Comparison of ENCODE assay signal across 12 cellular contexts in genomic region chr1:54371936-54372385, GRCh38. TPM values are rescaled to one million over a fixed set of nuclear protein-coding genes. Genes with fewer than 3 reads are reported as not detected.
DNase-seq lines count a peak whose midpoint lies in the region; ATAC-seq and TF ChIP-seq lines count a peak whose summit lies in the region.
"Had no signal": no experiment of that assay in that cellular context is flagged by ENCODE, and none has a peak within 500 bp of the region (broad histone marks: within the 10 kb centered on the region; RNA-seq: fewer than 3 reads in every experiment).

No MANE protein-coding gene starts in this region.

- DNase-seq in SKM-1 treated with dmso at 0.1 percent for 144 hours (lab: John Stamatoyannopoulos, UW; ENCODE audit: unreplicated experiment) (peak; percentile 40), SKM-1 (lab: John Stamatoyannopoulos, UW; ENCODE audit: unreplicated experiment) (no peak), NOMO-1 (lab: John Stamatoyannopoulos, UW; ENCODE audit: unreplicated experiment in 2 of 2) (peak; percentile 8 to 25), glutamatergic neuron (no peak)
- DNase-seq in stimulated activated naive B cell treated with anti-CD40 and anti-IgM and Interleukin-4, amounts not matched to agents 10 μg/mL and 1 μg/mL and 100 μg/mL, for 72 hours: no peak
- DNase-seq: DMS 273 treated with DMSO at 0.1 percent for 48 hours, NCI-H1436 had no signal

- no peak for TF ChIP-seq CTCF in glutamatergic neuron (IDR thresholded peaks at IDR 0.05; ENCODE audit: partially characterized antibody, unreplicated experiment)

- ATAC-seq in stimulated activated naive B cell treated with anti-CD40 and anti-IgM and Interleukin-4, amounts not matched to agents 10 μg/mL and 1 μg/mL and 100 μg/mL, for 72 hours (replicated peaks): peak; percentile 21 to 37
- no peak for ATAC-seq in HG02870 (IDR thresholded peaks at IDR 0.05; ENCODE audit: unreplicated experiment)
- no peak for ATAC-seq in GM18868 (IDR thresholded peaks at IDR 0.05; ENCODE audit: unreplicated experiment)
- ATAC-seq in GM21528 (IDR thresholded peaks at IDR 0.05; ENCODE audit: low FRiP score, unreplicated experiment): no peak
- ATAC-seq: upper lobe of right lung had no signal

- H3K4me3 Mint-ChIP-seq in glutamatergic neuron (ENCODE audit: unreplicated experiment): no peak overlapping the region
- no peak overlapping the region for H3K4me3 Mint-ChIP-seq in stimulated activated naive B cell treated with anti-CD40 and anti-IgM and Interleukin-4, amounts not matched to agents 10 μg/mL and 1 μg/mL and 100 μg/mL, for 72 hours
- H3K4me3 Mint-ChIP-seq: T-helper 2 cell treated with Interferon-gamma antibody and Interleukin-4, amounts not matched to agents 5 μg/mL and 100 μg/mL, for 36 hours had no signal

- H3K36me3 Mint-ChIP-seq in glutamatergic neuron (ENCODE audit: unreplicated experiment): peaks cover 4% of the 10 kb centered on the region
- H3K36me3 Mint-ChIP-seq in stimulated activated naive B cell treated with anti-CD40 and anti-IgM and Interleukin-4, amounts not matched to agents 10 μg/mL and 1 μg/mL and 100 μg/mL, for 72 hours: peaks cover 0 to 4% of the 10 kb centered on the region in 2 donors

- peaks cover 86% of the 10 kb centered on the region for H3K4me1 Mint-ChIP-seq in glutamatergic neuron (ENCODE audit: low read depth, unreplicated experiment)
- H3K4me1 Mint-ChIP-seq in stimulated activated naive B cell treated with anti-CD40 and anti-IgM and Interleukin-4, amounts not matched to agents 10 μg/mL and 1 μg/mL and 100 μg/mL, for 72 hours: peaks cover 17 to 38% of the 10 kb centered on the region in 2 donors

- H3K27ac Mint-ChIP-seq in glutamatergic neuron (ENCODE audit: unreplicated experiment): peak overlapping the region; percentile 59
- H3K27ac Mint-ChIP-seq in stimulated activated naive B cell treated with anti-CD40 and anti-IgM and Interleukin-4, amounts not matched to agents 10 μg/mL and 1 μg/mL and 100 μg/mL, for 72 hours: no peak overlapping the region
- H3K27ac Mint-ChIP-seq: T-helper 2 cell treated with Interferon-gamma antibody and Interleukin-4, amounts not matched to agents 5 μg/mL and 100 μg/mL, for 36 hours had no signal

- H3K9me3 Mint-ChIP-seq in glutamatergic neuron (ENCODE audit: unreplicated experiment): peaks cover 32% of the 10 kb centered on the region
- no peaks in the 10 kb centered on the region for H3K9me3 Mint-ChIP-seq in stimulated activated naive B cell treated with anti-CD40 and anti-IgM and Interleukin-4, amounts not matched to agents 10 μg/mL and 1 μg/mL and 100 μg/mL, for 72 hours
- H3K9me3 Mint-ChIP-seq: T-helper 2 cell treated with Interferon-gamma antibody and Interleukin-4, amounts not matched to agents 5 μg/mL and 100 μg/mL, for 36 hours had no signal

- H3K27me3 Mint-ChIP-seq in glutamatergic neuron (ENCODE audit: unreplicated experiment): peaks cover 25% of the 10 kb centered on the region
- H3K27me3 Mint-ChIP-seq in stimulated activated naive B cell treated with anti-CD40 and anti-IgM and Interleukin-4, amounts not matched to agents 10 μg/mL and 1 μg/mL and 100 μg/mL, for 72 hours: no peaks in the 10 kb centered on the region

RNA-seq across cellular contexts. Expression of gene SSBP3, which starts 34.2 kb away (rescaled TPM):
- 608 TPM for total RNA-seq in glutamatergic neuron (ENCODE audit: unreplicated experiment)

Comparison
In these comparisons a context has a peak if more than half of its experiments do, and no peak if none do; other contexts are left out.
1. DNase-seq: peak in SKM-1 treated with dmso at 0.1 percent for 144 hours (single experiment) and NOMO-1 (2 of 2); none in SKM-1 (single experiment), glutamatergic neuron (single experiment) and stimulated activated naive B cell treated with anti-CD40 and anti-IgM and Interleukin-4, amounts not matched to agents 10 μg/mL and 1 μg/mL and 100 μg/mL, for 72 hours (single experiment).
2. ATAC-seq: peak in stimulated activated naive B cell treated with anti-CD40 and anti-IgM and Interleukin-4, amounts not matched to agents 10 μg/mL and 1 μg/mL and 100 μg/mL, for 72 hours (2 of 2); none in HG02870 (single experiment), GM18868 (single experiment) and GM21528 (single experiment).